Comparison of ENCODE assay signal across 1 cellular context in genomic region chr22:46002757-46003270, GRCh38.
TF ChIP-seq lines count a peak whose summit lies in the region.

No MANE protein-coding gene starts in this region.

TF ChIP-seq in HepG2, 621 proteins besides CTCF, POLR2A, EP300 and RAD21 (continued from another document):
- TF ChIP-seq ZSCAN21 (CRISPR knock-in tag; IDR thresholded peaks at IDR 0.05; ENCODE audit: borderline replicate concordance) (no peak), SETDB1 (CRISPR knock-in tag; IDR thresholded peaks at IDR 0.05; ENCODE audit: borderline replicate concordance) (no peak), ZNF614 (CRISPR knock-in tag; IDR thresholded peaks at IDR 0.05; ENCODE audit: borderline replicate concordance) (no peak), IKZF1 (IDR thresholded peaks at IDR 0.05) (no peak), ZNF143 (CRISPR knock-in tag; IDR thresholded peaks at IDR 0.05) (no peak), ZNF891 (CRISPR knock-in tag; IDR thresholded peaks at IDR 0.05) (no peak), PBX2 (CRISPR knock-in tag; IDR thresholded peaks at IDR 0.05) (no peak)
